In the genomic region with DNA sequence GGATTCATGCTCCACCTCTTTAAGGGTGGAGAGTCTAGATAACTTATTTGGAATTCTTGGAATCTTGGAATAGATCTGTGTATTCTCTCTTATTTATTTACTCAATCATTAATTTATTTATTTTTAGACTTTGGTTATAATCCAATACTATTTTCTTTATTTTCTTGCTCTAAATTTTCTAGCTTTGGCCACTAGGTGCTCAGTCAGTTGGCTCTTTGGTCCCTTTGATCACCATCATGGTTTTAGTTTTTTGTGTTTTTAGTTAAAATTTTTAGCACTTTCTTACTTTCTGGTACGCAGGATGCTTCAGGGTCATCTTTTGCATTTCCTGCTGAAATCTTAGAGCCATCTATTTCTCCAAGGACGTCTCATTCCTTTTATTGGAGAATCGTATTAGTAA, we compare ENCODE assay signal across 22 cellular contexts. TPM values are rescaled to one million over a fixed set of nuclear protein-coding genes. Genes with fewer than 3 reads are reported as not detected.
DNase-seq lines count a peak whose midpoint lies in the region; ATAC-seq and TF ChIP-seq lines count a peak whose summit lies in the region.
"Had no signal": no experiment of that assay in that cellular context is flagged by ENCODE, and none has a peak within 500 bp of the region (broad histone marks: within the 10 kb centered on the region; RNA-seq: fewer than 3 reads in every experiment).

No MANE protein-coding gene starts in this region.

- H3K9ac ChIP-seq in SK-N-SH (no peak overlapping the region), Loucy (ENCODE audit: low read depth, low read length, poor library complexity, severe bottlenecking) (no peak overlapping the region), endodermal cell (ENCODE audit: extremely low read depth, low read length, poor library complexity, severe bottlenecking) (no peak overlapping the region)
- H3K9ac ChIP-seq: parathyroid adenoma had no signal

- POLR2A ChIA-PET in SK-N-SH (lab: Yijun Ruan, JAX) = no interaction called here

- H3K4me2 ChIP-seq in SK-N-SH = no peak overlapping the region
- H3K4me2 ChIP-seq in Loucy (ENCODE audit: low read depth, low read length, poor library complexity, severe bottlenecking) = no peak overlapping the region

- TF ChIP-seq RAD21 in SK-N-SH (IDR thresholded peaks at IDR 0.05; ENCODE audit: low read length) = no peak

- H3K4me3 Mint-ChIP-seq in endodermal cell (no peak overlapping the region), progenitor cell of endocrine pancreas (ENCODE audit: low read depth) (no peak overlapping the region)
- H3K4me3 Mint-ChIP-seq in activated T-cell treated with anti-CD3 and anti-CD28 coated beads, Interleukin-2, amount 50 U/mL, for 24 hours = no peak overlapping the region
- H3K4me3 Mint-ChIP-seq: activated CD4-positive, alpha-beta T cell treated with anti-CD3 and anti-CD28 coated beads, Interleukin-2, amount 10 ng/mL, durations not matched to agents 7 days and 5 days; naive thymus-derived CD4-positive, alpha-beta T cell had no signal

- H3F3A ChIP-seq in SK-N-SH (replicated peaks; ENCODE audit: insufficient read depth) = no peaks in the 10 kb centered on the region
- no peaks in the 10 kb centered on the region for H3F3A ChIP-seq in Loucy (ENCODE audit: low read depth)

- H4K20me1 ChIP-seq in SK-N-SH (ENCODE audit: insufficient read depth) = no peaks in the 10 kb centered on the region
- no peaks in the 10 kb centered on the region for H4K20me1 ChIP-seq in Loucy (ENCODE audit: insufficient read depth, low read length, poor library complexity, severe bottlenecking)

- H3K4me3 ChIP-seq in SK-N-SH (ENCODE audit: low read depth in 2 of 2, low read length in 1 of 2) (no peak overlapping the region), Loucy (ENCODE audit: low read length, poor library complexity, severe bottlenecking) (no peak overlapping the region), endodermal cell (ENCODE audit: low read length) (no peak overlapping the region)
- H3K4me3 ChIP-seq: right lobe of liver had no signal

- DNase-seq in SK-N-SH = no peak
- no peak for DNase-seq in endodermal cell
- DNase-seq in progenitor cell of endocrine pancreas (ENCODE audit: low spot score, unreplicated experiment) = no peak
- no peak for DNase-seq in activated T-cell treated with anti-CD3 and anti-CD28 coated beads, Interleukin-2, amount 50 U/mL, for 24 hours
- DNase-seq in stimulated activated CD4-positive, alpha-beta T cell treated with anti-CD3 and anti-CD28 coated beads, Interleukin-4, amount 100 ng/mL, for 4 hours = no peak
- DNase-seq: activated CD4-positive, alpha-beta T cell treated with anti-CD3 and anti-CD28 coated beads, Interleukin-2, amount 10 ng/mL, durations not matched to agents 7 days and 5 days; activated gamma-delta T cell treated with Interleukin-2 at 50 U/mL for 16 hours; BE2C; Caco-2; left colon; mesendoderm; MV-4-11; naive thymus-derived CD4-positive, alpha-beta T cell; NCI-H2029 treated with DMSO at 0.1 percent for 48 hours; right lobe of liver; uterus had no signal

- no peak for TF ChIP-seq EP300 in SK-N-SH (IDR thresholded peaks at IDR 0.05; ENCODE audit: borderline replicate concordance in 1 of 2, low read depth in 1 of 2, low read length in 1 of 2)

- H3K9me2 ChIP-seq in SK-N-SH = no peaks in the 10 kb centered on the region
- H3K9me2 ChIP-seq in Loucy (replicated peaks; ENCODE audit: low read depth, low read length) = no peaks in the 10 kb centered on the region

- no peaks in the 10 kb centered on the region for H3K9me3 ChIP-seq in SK-N-SH
- H3K9me3 ChIP-seq in Loucy (ENCODE audit: insufficient read depth, low read depth, low read length) = no peaks in the 10 kb centered on the region
- H3K9me3 ChIP-seq in endodermal cell (ENCODE audit: control insufficient read depth, low read length) = no peaks in the 10 kb centered on the region
- H3K9me3 ChIP-seq: BE2C, Caco-2, right lobe of liver, uterus had no signal

- H3K9me3 Mint-ChIP-seq in endodermal cell (no peaks in the 10 kb centered on the region), progenitor cell of endocrine pancreas (ENCODE audit: low read depth) (peaks cover 7% of the 10 kb centered on the region)
- no peaks in the 10 kb centered on the region for H3K9me3 Mint-ChIP-seq in activated T-cell treated with anti-CD3 and anti-CD28 coated beads, Interleukin-2, amount 50 U/mL, for 24 hours
- H3K9me3 Mint-ChIP-seq: activated CD4-positive, alpha-beta T cell treated with anti-CD3 and anti-CD28 coated beads, Interleukin-2, amount 10 ng/mL, durations not matched to agents 7 days and 5 days; naive thymus-derived CD4-positive, alpha-beta T cell had no signal

- H2AFZ ChIP-seq in SK-N-SH (ENCODE audit: low read depth) (no peak overlapping the region), Loucy (ENCODE audit: low read length) (no peak overlapping the region)
- H2AFZ ChIP-seq: parathyroid adenoma had no signal

- no peaks in the 10 kb centered on the region; a peak in 1 of 4 replicates for H3K4me1 ChIP-seq in SK-N-SH (ENCODE audit: control insufficient read depth in 1 of 2, insufficient read depth in 2 of 2, low read depth in 1 of 2, low read length in 1 of 2)
- H3K4me1 ChIP-seq in Loucy (ENCODE audit: insufficient read depth, low read length, poor library complexity, severe bottlenecking) = peaks cover 11% of the 10 kb centered on the region
- no peaks in the 10 kb centered on the region for H3K4me1 ChIP-seq in endodermal cell (ENCODE audit: control insufficient read depth, insufficient read depth, low read length)
- H3K4me1 ChIP-seq: BE2C, Caco-2, parathyroid adenoma, uterus had no signal

- CTCF ChIA-PET in SK-N-SH (lab: Yijun Ruan, JAX) = interaction anchor here (0.5 to 3.2 kb wide), 3 partner anchors 82 to 126 kb away, joined by 3 to 20 read pairs (median 5); no protein-coding TSS in a partner anchor

- H3K27me3 ChIP-seq in SK-N-SH (ENCODE audit: insufficient read depth) (no peaks in the 10 kb centered on the region), Loucy (ENCODE audit: insufficient read depth, low read length, poor library complexity, severe bottlenecking) (no peaks in the 10 kb centered on the region), endodermal cell (ENCODE audit: control insufficient read depth, insufficient read depth, low read length, poor library complexity, severe bottlenecking) (no peaks in the 10 kb centered on the region)
- H3K27me3 ChIP-seq: BE2C, right lobe of liver, uterus had no signal

- no peak for ATAC-seq in SK-N-SH treated with all-trans-retinoic acid at 6 μM for 48 hours
- ATAC-seq in GM21529 (IDR thresholded peaks at IDR 0.05; ENCODE audit: unreplicated experiment) = no peak
- ATAC-seq: left colon; naive thymus-derived CD4-positive, alpha-beta T cell; right lobe of liver had no signal

- H3K4me1 Mint-ChIP-seq in endodermal cell (no peaks in the 10 kb centered on the region), progenitor cell of endocrine pancreas (ENCODE audit: low read depth) (no peaks in the 10 kb centered on the region)
- H3K4me1 Mint-ChIP-seq in activated T-cell treated with anti-CD3 and anti-CD28 coated beads, Interleukin-2, amount 50 U/mL, for 24 hours (ENCODE audit: low read depth) = peaks cover 17% of the 10 kb centered on the region

- H3K27ac ChIP-seq in SK-N-SH (ENCODE audit: low read depth in 2 of 2, low read length in 1 of 2) = no peak overlapping the region
- H3K27ac ChIP-seq in endodermal cell (ENCODE audit: low read depth, low read length) = no peak overlapping the region
- H3K27ac ChIP-seq: 22Rv1, epithelial cell of prostate, parathyroid adenoma, right lobe of liver, uterus had no signal

- H3K79me2 ChIP-seq in SK-N-SH (ENCODE audit: insufficient read depth) = no peaks in the 10 kb centered on the region
- no peaks in the 10 kb centered on the region for H3K79me2 ChIP-seq in Loucy (ENCODE audit: insufficient read depth, low read length)
- H3K79me2 ChIP-seq: parathyroid adenoma had no signal

- peaks cover 9% of the 10 kb centered on the region for H3K27me3 Mint-ChIP-seq in endodermal cell (ENCODE audit: insufficient read depth)
- peaks cover 10% of the 10 kb centered on the region for H3K27me3 Mint-ChIP-seq in progenitor cell of endocrine pancreas
- H3K27me3 Mint-ChIP-seq in activated T-cell treated with anti-CD3 and anti-CD28 coated beads, Interleukin-2, amount 50 U/mL, for 24 hours = peaks cover 2% of the 10 kb centered on the region

- no peaks in the 10 kb centered on the region for H3K36me3 ChIP-seq in SK-N-SH (replicated peaks in 1 of 2; ENCODE audit: control insufficient read depth in 1 of 2, insufficient read depth in 2 of 2, low read length in 1 of 2)
- no peaks in the 10 kb centered on the region for H3K36me3 ChIP-seq in Loucy (ENCODE audit: insufficient read depth, low read length)
- H3K36me3 ChIP-seq in endodermal cell (ENCODE audit: control insufficient read depth, insufficient read depth, low read length) = no peaks in the 10 kb centered on the region
- H3K36me3 ChIP-seq: BE2C, right lobe of liver, uterus had no signal

- H3K27ac Mint-ChIP-seq in endodermal cell (no peak overlapping the region), progenitor cell of endocrine pancreas (no peak overlapping the region)
- no peak overlapping the region for H3K27ac Mint-ChIP-seq in activated T-cell treated with anti-CD3 and anti-CD28 coated beads, Interleukin-2, amount 50 U/mL, for 24 hours
- H3K27ac Mint-ChIP-seq: activated CD4-positive, alpha-beta T cell treated with anti-CD3 and anti-CD28 coated beads, Interleukin-2, amount 10 ng/mL, durations not matched to agents 7 days and 5 days; naive thymus-derived CD4-positive, alpha-beta T cell had no signal

- 80% methylated on average over 3 of the region's 3 CpGs for WGBS in SK-N-SH (ENCODE audit: low lambda C conversion rate)
- 87 to 100% methylated on average over 1 to 3 of the region's 3 CpGs for WGBS in endodermal cell (ENCODE audit: insufficient coverage in 1 of 2, insufficient read length in 1 of 2), 2 experiments

- H3K36me3 Mint-ChIP-seq in endodermal cell (ENCODE audit: low read depth) = no peaks in the 10 kb centered on the region
- H3K36me3 Mint-ChIP-seq in progenitor cell of endocrine pancreas (ENCODE audit: insufficient read depth) = no peaks in the 10 kb centered on the region
- no peaks in the 10 kb centered on the region for H3K36me3 Mint-ChIP-seq in activated T-cell treated with anti-CD3 and anti-CD28 coated beads, Interleukin-2, amount 50 U/mL, for 24 hours (ENCODE audit: low read depth)
- H3K36me3 Mint-ChIP-seq: naive thymus-derived CD4-positive, alpha-beta T cell had no signal

- TF ChIP-seq CTCF in SK-N-SH (IDR thresholded peaks at IDR 0.05) (peak; percentile 28; the same call in 1 of the 2 replicates), Loucy (conservative IDR thresholded peaks at IDR 0.05; ENCODE audit: low read length) (peak; percentile 48), endodermal cell (conservative IDR thresholded peaks at IDR 0.05) (peak; percentile 61), progenitor cell of endocrine pancreas (IDR thresholded peaks at IDR 0.05; ENCODE audit: unreplicated experiment) (peak; percentile 20)

RNA-seq across cellular contexts. Expression of a gene that starts 5.2 kb away (rescaled TPM):
- 0.02 TPM in 2 replicates for polyA plus RNA-seq in SK-N-SH (2012; rRNA removed)
- 0.01 TPM in 2 replicates for polyA plus RNA-seq in SK-N-SH (2012; cell fraction: cytosol; rRNA removed)
- 0.02 and 0.08 TPM in 2 replicates for polyA plus RNA-seq in SK-N-SH (2012; cell fraction: nucleus; rRNA removed)
- total RNA-seq in endodermal cell (not detected), progenitor cell of endocrine pancreas (0.10 TPM in 1 of 2 replicates, not detected in the other)
- not detected for polyA plus RNA-seq in endodermal cell (2013, experiment 1 of 2)
- not detected for polyA plus RNA-seq in endodermal cell (2013, experiment 2 of 2)
- total RNA-seq: Caco-2 had no signal

RNA-seq across cellular contexts. Expression of a gene that starts 40.1 kb away (rescaled TPM):
- polyA plus RNA-seq in SK-N-SH (2012; rRNA removed) = 55.5 and 63.0 TPM in 2 replicates
- 63.9 and 65.4 TPM in 2 replicates for polyA plus RNA-seq in SK-N-SH (2012; cell fraction: cytosol; rRNA removed)
- 23.3 and 32.4 TPM in 2 replicates for polyA plus RNA-seq in SK-N-SH (2012; cell fraction: nucleus; rRNA removed)
- under 1 TPM in 1 of 2 donors, not detected in 1; 0.57 TPM for total RNA-seq in endodermal cell
- 2.8 TPM for polyA plus RNA-seq in endodermal cell (2013, experiment 1 of 2)
- 2.9 TPM for polyA plus RNA-seq in endodermal cell (2013, experiment 2 of 2)
- not detected in 2 replicates for total RNA-seq in progenitor cell of endocrine pancreas
- total RNA-seq: activated CD4-positive, alpha-beta T cell treated with anti-CD3 and anti-CD28 coated beads, Interleukin-2, amount 10 ng/mL, durations not matched to agents 7 days and 5 days; Caco-2 had no signal
- polyA plus RNA-seq: naive thymus-derived CD4-positive, alpha-beta T cell had no signal
